Comparison of ENCODE assay signal across 9 cellular contexts in the genomic region with DNA sequence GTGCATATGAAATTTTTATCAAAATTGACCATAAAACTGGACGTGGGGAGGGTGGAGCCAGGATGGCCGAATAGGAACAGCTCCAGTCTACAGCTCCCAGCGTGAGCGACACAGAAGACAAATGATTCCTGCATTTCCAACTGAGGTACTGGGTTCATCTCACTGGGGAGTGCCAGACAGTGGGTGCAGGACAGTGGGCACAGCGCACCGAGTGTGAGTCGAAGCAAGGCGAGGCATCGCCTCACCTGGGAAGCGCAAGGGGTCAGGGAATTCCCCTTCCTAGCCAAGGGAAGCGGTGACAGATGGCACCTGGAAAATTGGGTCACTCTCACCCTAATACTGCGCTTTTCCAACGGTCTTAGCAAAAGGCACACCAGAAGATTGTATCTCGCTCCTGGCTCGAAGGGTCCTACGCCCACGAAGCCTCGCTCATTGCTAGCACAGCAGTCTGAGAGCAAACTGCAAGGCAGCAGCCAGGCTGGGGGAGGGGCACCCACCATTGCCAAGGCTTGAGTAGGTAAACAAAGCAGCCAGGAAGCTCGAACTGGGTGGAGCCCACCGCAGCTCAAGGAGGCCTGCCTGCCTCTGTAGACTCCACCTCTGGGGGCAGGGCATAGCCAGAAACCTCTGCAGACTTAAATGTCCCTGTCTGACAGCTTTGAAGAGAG. TPM values are rescaled to one million over a fixed set of nuclear protein-coding genes. Genes with fewer than 3 reads are reported as not detected.
DNase-seq lines count a peak whose midpoint lies in the region; ATAC-seq and TF ChIP-seq lines count a peak whose summit lies in the region.
"Not testable (repeated sequence)": the region's sequence is repeated elsewhere in the genome, so short reads cannot be mapped to it uniquely, and the experiment has no call there.
"Had no signal": no experiment of that assay in that cellular context is flagged by ENCODE, and none has a peak within 500 bp of the region (broad histone marks: within the 10 kb centered on the region; RNA-seq: fewer than 3 reads in every experiment).

No MANE protein-coding gene starts in this region.

- H3K27ac ChIP-seq in right cardiac atrium (ENCODE audit: low read length); muscle layer of duodenum (ENCODE audit: low read length); suprapubic skin: not testable (repeated sequence)

- ATAC-seq in GM18502 (IDR thresholded peaks at IDR 0.05; ENCODE audit: poor library complexity, unreplicated experiment): peak; percentile 82
- not testable (repeated sequence) for ATAC-seq in right cardiac atrium

- peaks cover 23% of the 10 kb centered on the region for H3K4me1 Mint-ChIP-seq in T-helper 2 cell treated with Interferon-gamma antibody and Interleukin-4, amounts not matched to agents 5 μg/mL and 100 μg/mL, for 36 hours (ENCODE audit: low read depth)
- H3K4me1 Mint-ChIP-seq in activated T-cell treated with anti-CD3 and anti-CD28 coated beads, Interleukin-2, amount 50 U/mL, for 24 hours (ENCODE audit: low read depth): peaks cover 40% of the 10 kb centered on the region

- not testable (repeated sequence) for TF ChIP-seq CTCF in suprapubic skin (IDR thresholded peaks at IDR 0.05)

- intact Hi-C loops in right cardiac atrium (cut with DNase I): not testable (repeated sequence)

- H3K36me3 ChIP-seq in muscle layer of duodenum (ENCODE audit: control insufficient read depth in 1 of 2, insufficient read depth in 2 of 2, low read length in 2 of 2); suprapubic skin: not testable (repeated sequence)

- peaks cover 22% of the 10 kb centered on the region for H3K36me3 Mint-ChIP-seq in T-helper 2 cell treated with Interferon-gamma antibody and Interleukin-4, amounts not matched to agents 5 μg/mL and 100 μg/mL, for 36 hours (ENCODE audit: low read depth)
- peaks cover 48% of the 10 kb centered on the region for H3K36me3 Mint-ChIP-seq in activated T-cell treated with anti-CD3 and anti-CD28 coated beads, Interleukin-2, amount 50 U/mL, for 24 hours (ENCODE audit: low read depth)

- not testable (repeated sequence) for H3K27me3 Mint-ChIP-seq in T-helper 2 cell treated with Interferon-gamma antibody and Interleukin-4, amounts not matched to agents 5 μg/mL and 100 μg/mL, for 36 hours (ENCODE audit: low read depth); activated T-cell treated with anti-CD3 and anti-CD28 coated beads, Interleukin-2, amount 50 U/mL, for 24 hours

- peak; percentile 29 for DNase-seq in T-helper 2 cell treated with Interferon-gamma antibody and Interleukin-4, amounts not matched to agents 5 μg/mL and 100 μg/mL, for 36 hours (ENCODE audit: low spot score)
- peak; percentile 61 for DNase-seq in activated T-cell treated with anti-CD3 and anti-CD28 coated beads, Interleukin-2, amount 50 U/mL, for 24 hours
- peak; percentile 84 for DNase-seq in central memory CD4-positive, alpha-beta T cell
- DNase-seq in right cardiac atrium (peak; percentile 72 to 89 (median 82)), suprapubic skin (ENCODE audit: low spot score in 2 of 2) (peak in 1 of 2 donors; percentile 61)
- peak; percentile 36 to 51 for DNase-seq in stimulated activated CD4-positive, alpha-beta T cell treated with anti-CD3 and anti-CD28 coated beads, Interleukin-2, amount 100 ng/mL, for 24 hours

- H3K4me3 Mint-ChIP-seq in T-helper 2 cell treated with Interferon-gamma antibody and Interleukin-4, amounts not matched to agents 5 μg/mL and 100 μg/mL, for 36 hours: peak overlapping the region; percentile 74
- peak overlapping the region; percentile 59 for H3K4me3 Mint-ChIP-seq in activated T-cell treated with anti-CD3 and anti-CD28 coated beads, Interleukin-2, amount 50 U/mL, for 24 hours

- H3K9me3 Mint-ChIP-seq in T-helper 2 cell treated with Interferon-gamma antibody and Interleukin-4, amounts not matched to agents 5 μg/mL and 100 μg/mL, for 36 hours; activated T-cell treated with anti-CD3 and anti-CD28 coated beads, Interleukin-2, amount 50 U/mL, for 24 hours: not testable (repeated sequence)

- TF ChIP-seq EP300 in suprapubic skin (IDR thresholded peaks at IDR 0.05): not testable (repeated sequence)

- H3K4me1 ChIP-seq in right cardiac atrium (ENCODE audit: control insufficient read depth, insufficient read depth, low read length); muscle layer of duodenum (ENCODE audit: control insufficient read depth in 1 of 2, insufficient read depth in 2 of 2, low read length in 2 of 2); suprapubic skin: not testable (repeated sequence)

- 64% methylated on average over 20 of the region's 20 CpGs for WGBS in right cardiac atrium
- 63% methylated on average over 17 of the region's 20 CpGs for WGBS in suprapubic skin

- not testable (repeated sequence) for H3K4me3 ChIP-seq in right cardiac atrium (ENCODE audit: low read length)
- H3K4me3 ChIP-seq in muscle layer of duodenum (ENCODE audit: low read depth in 1 of 2, low read length in 2 of 2) (peak overlapping the region; percentile 34 to 45), suprapubic skin (peak overlapping the region; percentile 38)

- not testable (repeated sequence) for H3K9me3 ChIP-seq in right cardiac atrium (ENCODE audit: control insufficient read depth, low read length); muscle layer of duodenum (ENCODE audit: control insufficient read depth in 1 of 2, low read length in 2 of 2); suprapubic skin

- H3K27me3 ChIP-seq in right cardiac atrium (ENCODE audit: control insufficient read depth, insufficient read depth); muscle layer of duodenum (ENCODE audit: low read depth, low read length); suprapubic skin: not testable (repeated sequence)

- H3K27ac Mint-ChIP-seq in T-helper 2 cell treated with Interferon-gamma antibody and Interleukin-4, amounts not matched to agents 5 μg/mL and 100 μg/mL, for 36 hours: peak overlapping the region; percentile 71
- peak overlapping the region; percentile 75 for H3K27ac Mint-ChIP-seq in activated T-cell treated with anti-CD3 and anti-CD28 coated beads, Interleukin-2, amount 50 U/mL, for 24 hours

- not testable (repeated sequence) for TF ChIP-seq POLR2A in suprapubic skin (IDR thresholded peaks at IDR 0.05)

RNA-seq across cellular contexts. Expression of a gene that starts 23.0 kb away (rescaled TPM):
- total RNA-seq in right cardiac atrium: 10 to 100 TPM; 13.6 to 19.6 (median 15.7) TPM
- 4.7 TPM for polyA plus RNA-seq in right cardiac atrium
- 10 to 100 TPM in 3 of 4 donors, 1 to 10 TPM in 1; 9.3 to 14.8 (median 12.6) TPM for total RNA-seq in suprapubic skin

RNA-seq across cellular contexts. Expression of a gene that starts 23.2 kb away (rescaled TPM):
- 10 to 100 TPM; 10.3 to 13.9 (median 11.7) TPM for total RNA-seq in right cardiac atrium
- 4.9 TPM for polyA plus RNA-seq in right cardiac atrium
- 10 to 100 TPM in 1 of 4 donors, 1 to 10 TPM in 3; 5.2 to 16.4 (median 7.5) TPM for total RNA-seq in suprapubic skin

RNA-seq across cellular contexts. Expression of a gene that starts 37.3 kb away (rescaled TPM):
- total RNA-seq in right cardiac atrium (under 1 TPM in 2 of 4 donors, not detected in 2; 0.11 to 0.50 TPM), suprapubic skin (1 to 10 TPM in 3 of 4 donors, not detected in 1; 1.7 to 5.1 (median 2.1) TPM)
- 0.07 TPM for polyA plus RNA-seq in right cardiac atrium
- total RNA-seq: myocyte had no signal
